ENCODE assay signal across 22 cellular contexts in genomic region chr14:35766700-35767082, GRCh38. TPM values are rescaled to one million over a fixed set of nuclear protein-coding genes. Genes with fewer than 3 reads are reported as not detected.
DNase-seq lines count a peak whose midpoint lies in the region; ATAC-seq and TF ChIP-seq lines count a peak whose summit lies in the region.
"Had no signal": no experiment of that assay in that cellular context is flagged by ENCODE, and none has a peak within 500 bp of the region (broad histone marks: within the 10 kb centered on the region; RNA-seq: fewer than 3 reads in every experiment).

No MANE protein-coding gene starts in this region.

- H3K27ac ChIP-seq in IMR-90 (ENCODE audit: insufficient read depth, low read length): no peak overlapping the region
- H3K27ac ChIP-seq: brain microvascular endothelial cell, suprapubic skin, uterus had no signal

- H3K4me1 Mint-ChIP-seq in activated naive CD4-positive, alpha-beta T cell treated with anti-CD3 and anti-CD28 coated beads, Interleukin-2, amount 10 ng/mL, durations not matched to agents 7 days and 5 days: peaks cover 28% of the 10 kb centered on the region
- H3K4me1 Mint-ChIP-seq in activated naive CD8-positive, alpha-beta T cell treated with anti-CD3 and anti-CD28 coated beads, Interleukin-2, amount 10 ng/mL, durations not matched to agents 7 days and 5 days: peaks cover 16% of the 10 kb centered on the region
- peaks cover 23% of the 10 kb centered on the region for H3K4me1 Mint-ChIP-seq in stimulated activated naive CD8-positive, alpha-beta T cell treated with anti-CD3 and anti-CD28 coated beads, Interleukin-15, amount 100 ng/mL, for 72 hours
- H3K4me1 Mint-ChIP-seq: nephron progenitor cell had no signal

- H3K27me3 Mint-ChIP-seq in activated naive CD4-positive, alpha-beta T cell treated with anti-CD3 and anti-CD28 coated beads, Interleukin-2, amount 10 ng/mL, durations not matched to agents 7 days and 5 days: no peaks in the 10 kb centered on the region
- no peaks in the 10 kb centered on the region for H3K27me3 Mint-ChIP-seq in activated naive CD8-positive, alpha-beta T cell treated with anti-CD3 and anti-CD28 coated beads, Interleukin-2, amount 10 ng/mL, durations not matched to agents 7 days and 5 days
- H3K27me3 Mint-ChIP-seq in stimulated activated naive CD8-positive, alpha-beta T cell treated with anti-CD3 and anti-CD28 coated beads, Interleukin-15, amount 100 ng/mL, for 72 hours: no peaks in the 10 kb centered on the region

- H3K79me1 ChIP-seq in IMR-90 (ENCODE audit: low read depth in 1 of 2, low read length in 2 of 2): no peaks in the 10 kb centered on the region

- H3K18ac ChIP-seq in IMR-90 (ENCODE audit: low read depth, low read length): no peak overlapping the region

- TF ChIP-seq RAD21 in IMR-90 (IDR thresholded peaks at IDR 0.05; ENCODE audit: low read length): no peak

- no peak overlapping the region for H2BK120ac ChIP-seq in IMR-90 (ENCODE audit: low read depth, low read length)

- H3K27me3 ChIP-seq in IMR-90 (ENCODE audit: control insufficient read depth, insufficient read depth, low read length): no peaks in the 10 kb centered on the region
- H3K27me3 ChIP-seq: brain microvascular endothelial cell, suprapubic skin, uterus had no signal

- H3K9ac ChIP-seq in IMR-90 (ENCODE audit: low read depth, low read length): no peak overlapping the region

- H3K4me2 ChIP-seq in IMR-90 (ENCODE audit: low read depth, low read length): no peak overlapping the region

- no peaks in the 10 kb centered on the region for H3K9me3 Mint-ChIP-seq in activated naive CD4-positive, alpha-beta T cell treated with anti-CD3 and anti-CD28 coated beads, Interleukin-2, amount 10 ng/mL, durations not matched to agents 7 days and 5 days
- no peaks in the 10 kb centered on the region for H3K9me3 Mint-ChIP-seq in activated naive CD8-positive, alpha-beta T cell treated with anti-CD3 and anti-CD28 coated beads, Interleukin-2, amount 10 ng/mL, durations not matched to agents 7 days and 5 days
- H3K9me3 Mint-ChIP-seq in stimulated activated naive CD8-positive, alpha-beta T cell treated with anti-CD3 and anti-CD28 coated beads, Interleukin-15, amount 100 ng/mL, for 72 hours: no peaks in the 10 kb centered on the region
- H3K9me3 Mint-ChIP-seq: nephron progenitor cell had no signal

- H3K36me3 Mint-ChIP-seq in activated naive CD4-positive, alpha-beta T cell treated with anti-CD3 and anti-CD28 coated beads, Interleukin-2, amount 10 ng/mL, durations not matched to agents 7 days and 5 days: peaks cover 18% of the 10 kb centered on the region
- peaks cover 10% of the 10 kb centered on the region for H3K36me3 Mint-ChIP-seq in activated naive CD8-positive, alpha-beta T cell treated with anti-CD3 and anti-CD28 coated beads, Interleukin-2, amount 10 ng/mL, durations not matched to agents 7 days and 5 days

- BruUV-seq in IMR-90 (replicated peaks; lab: Mats Ljungman, UMichigan): no TSS peak

- TF ChIP-seq POLR2A in IMR-90 (IDR thresholded peaks at IDR 0.05; ENCODE audit: low read depth, low read length): no peak

- H3K4me1 ChIP-seq in IMR-90 (ENCODE audit: control insufficient read depth, insufficient read depth, low read length): no peaks in the 10 kb centered on the region
- H3K4me1 ChIP-seq: suprapubic skin, uterus had no signal

- H3K14ac ChIP-seq in IMR-90 (replicated peaks; ENCODE audit: low read depth, low read length): no peak overlapping the region

- no peak overlapping the region for H2BK15ac ChIP-seq in IMR-90 (ENCODE audit: low read depth, low read length)

- in situ Hi-C loops in IMR-90 (cut with MboI; ENCODE audit: low sequenced_read_pairs): no loop called here

- H4K8ac ChIP-seq in IMR-90 (ENCODE audit: low read depth in 2 of 2, low read length in 2 of 2): no peak overlapping the region

- no peak for ATAC-seq in IMR-90 (ENCODE audit: low read depth)
- peak; percentile 97 for ATAC-seq in activated naive CD8-positive, alpha-beta T cell treated with anti-CD3 and anti-CD28 coated beads, Interleukin-2, amount 10 ng/mL, durations not matched to agents 7 days and 5 days (ENCODE audit: low read depth)
- ATAC-seq in stimulated activated naive CD8-positive, alpha-beta T cell treated with anti-CD3 and anti-CD28 coated beads, Interleukin-15, amount 100 ng/mL, for 72 hours: peak; percentile 99
- ATAC-seq: sciatic nerve had no signal

- H3K23ac ChIP-seq in IMR-90 (ENCODE audit: low read depth, low read length): no peak overlapping the region

- no peaks in the 10 kb centered on the region for H3K9me3 ChIP-seq in IMR-90 (ENCODE audit: control insufficient read depth, insufficient read depth, low read length)
- H3K9me3 ChIP-seq: suprapubic skin, uterus had no signal

- no peak overlapping the region for H4K91ac ChIP-seq in IMR-90 (ENCODE audit: insufficient read depth, low read depth, low read length)

- H3K56ac ChIP-seq in IMR-90 (ENCODE audit: extremely low read depth, insufficient read depth, low read length): no peak overlapping the region

- peak overlapping the region; percentile 82 for H3K27ac Mint-ChIP-seq in activated naive CD4-positive, alpha-beta T cell treated with anti-CD3 and anti-CD28 coated beads, Interleukin-2, amount 10 ng/mL, durations not matched to agents 7 days and 5 days
- H3K27ac Mint-ChIP-seq in activated naive CD8-positive, alpha-beta T cell treated with anti-CD3 and anti-CD28 coated beads, Interleukin-2, amount 10 ng/mL, durations not matched to agents 7 days and 5 days: peak overlapping the region; percentile 28
- peak overlapping the region; percentile 19 to 46 for H3K27ac Mint-ChIP-seq in stimulated activated naive CD8-positive, alpha-beta T cell treated with anti-CD3 and anti-CD28 coated beads, Interleukin-15, amount 100 ng/mL, for 72 hours
- H3K27ac Mint-ChIP-seq: nephron progenitor cell had no signal

- H3K36me3 ChIP-seq in IMR-90 (ENCODE audit: control insufficient read depth, insufficient read depth, low read length): no peaks in the 10 kb centered on the region; the same call in 1 of the 2 replicates
- H3K36me3 ChIP-seq: brain microvascular endothelial cell, uterus had no signal

- no peak overlapping the region for H2BK5ac ChIP-seq in IMR-90 (ENCODE audit: low read depth, low read length, poor library complexity, severe bottlenecking)

- no peak overlapping the region for H3K4me3 Mint-ChIP-seq in activated naive CD4-positive, alpha-beta T cell treated with anti-CD3 and anti-CD28 coated beads, Interleukin-2, amount 10 ng/mL, durations not matched to agents 7 days and 5 days
- peak overlapping the region; percentile 42 for H3K4me3 Mint-ChIP-seq in activated naive CD8-positive, alpha-beta T cell treated with anti-CD3 and anti-CD28 coated beads, Interleukin-2, amount 10 ng/mL, durations not matched to agents 7 days and 5 days
- H3K4me3 Mint-ChIP-seq in stimulated activated naive CD8-positive, alpha-beta T cell treated with anti-CD3 and anti-CD28 coated beads, Interleukin-15, amount 100 ng/mL, for 72 hours: no peak overlapping the region
- H3K4me3 Mint-ChIP-seq: nephron progenitor cell had no signal

- no peak overlapping the region for H3K4me3 ChIP-seq in IMR-90 (ENCODE audit: insufficient read depth, low read depth, low read length)
- H3K4me3 ChIP-seq: suprapubic skin, uterus had no signal

- intact Hi-C loops in IMR-90 (cut with micrococcal nuclease): no loop called here

- no peak overlapping the region for H2AK5ac ChIP-seq in IMR-90 (ENCODE audit: low read depth, low read length)

- peak; percentile 45 for DNase-seq in activated naive CD4-positive, alpha-beta T cell treated with anti-CD3 and anti-CD28 coated beads, Interleukin-2, amount 10 ng/mL, durations not matched to agents 7 days and 5 days
- no peak for DNase-seq in activated naive CD4-positive, alpha-beta T cell (lab: John Stamatoyannopoulos, UW)
- DNase-seq in IMR-90 (peak; percentile 1), GM10266 (ENCODE audit: extremely low spot score) (no peak), A172 (ENCODE audit: low spot score) (no peak)
- DNase-seq in activated naive CD8-positive, alpha-beta T cell treated with anti-CD3 and anti-CD28 coated beads, Interleukin-2, amount 10 ng/mL, durations not matched to agents 7 days and 5 days: no peak
- DNase-seq in stimulated activated naive CD8-positive, alpha-beta T cell treated with anti-CD3 and anti-CD28 coated beads, Interleukin-15, amount 100 ng/mL, for 72 hours: peak in 1 of 2 donors; percentile 39
- DNase-seq: brain microvascular endothelial cell; effector CD4-positive, alpha-beta T cell; erythroblast; foreskin melanocyte; Kasumi-1; NCI-H1092 treated with DMSO at 0.1 percent for 48 hours; NCI-H2029 treated with DMSO at 0.1 percent for 48 hours; nephron progenitor cell; OCI-M1; Right ventricle myocardium superior; stimulated activated CD4-positive, alpha-beta T cell treated with anti-CD3 and anti-CD28 coated beads, Interleukin-15, amount 100 ng/mL, for 24 hours; SW 1271; uterus had no signal

- 100% methylated on average over 2 of the region's 2 CpGs; no CpG with 5 or more reads in 1 of the 2 experiments for WGBS in IMR-90 (ENCODE audit: extremely low coverage in 2 of 2, insufficient read length in 1 of 2), 2 experiments

- dilution Hi-C loops in IMR-90 (cut with HindIII; ENCODE audit: low sequenced_read_pairs, unreplicated experiment): no loop called here

- H2BK20ac ChIP-seq in IMR-90 (ENCODE audit: low read depth, low read length): no peak overlapping the region

- POLR2A ChIA-PET in IMR-90 (lab: Charles Lee; ENCODE audit: unreplicated experiment): interaction anchor here (0.6 kb wide), 1 partner anchor 18 kb away, joined by 3 read pairs; no protein-coding TSS in a partner anchor
- POLR2A ChIA-PET in activated naive CD8-positive, alpha-beta T cell treated with anti-CD3 and anti-CD28 coated beads, Interleukin-2, amount 10 ng/mL, durations not matched to agents 7 days and 5 days (lab: Charles Lee): no interaction called here

- TF ChIP-seq CTCF in IMR-90 (conservative IDR thresholded peaks at IDR 0.05; ENCODE audit: low read depth, low read length) (no peak), GM10266 (IDR thresholded peaks at IDR 0.05; ENCODE audit: control insufficient read depth, insufficient read depth, low read depth, missing control alignments) (no peak)

- H2AK9ac ChIP-seq in IMR-90 (replicated peaks; ENCODE audit: low read depth, low read length, poor library complexity): no peak overlapping the region

- no peak overlapping the region for H4K5ac ChIP-seq in IMR-90 (ENCODE audit: low read depth, low read length)

- H2AFZ ChIP-seq in IMR-90 (replicated peaks; ENCODE audit: low read length, poor library complexity): no peak overlapping the region

- no peaks in the 10 kb centered on the region for H4K20me1 ChIP-seq in IMR-90 (ENCODE audit: insufficient read depth, low read length)

- no peak overlapping the region for H3K4ac ChIP-seq in IMR-90 (ENCODE audit: low read depth, low read length)

- CTCF ChIA-PET in activated naive CD4-positive, alpha-beta T cell treated with anti-CD3 and anti-CD28 coated beads, Interleukin-2, amount 10 ng/mL, durations not matched to agents 7 days and 5 days (lab: Charles Lee): no interaction called here
- CTCF ChIA-PET in IMR-90 (lab: Yijun Ruan, JAX): no interaction called here

- no peaks in the 10 kb centered on the region; the same call in 1 of the 2 replicates for H3K9me1 ChIP-seq in IMR-90 (ENCODE audit: insufficient read depth, low read length)

RNA-seq across cellular contexts. Expression of gene RALGAPA1, which starts 42.4 kb away (rescaled TPM):
- 22.5 and 25.6 TPM in 2 replicates for total RNA-seq in IMR-90 (2012; rRNA removed)
- polyA plus RNA-seq in IMR-90 (2012; rRNA removed): 3.4 and 5.1 TPM in 2 replicates
- 0.82 and 0.96 TPM in 2 replicates for polyA plus RNA-seq in IMR-90 (2012; cell fraction: cytosol; rRNA removed)
- polyA plus RNA-seq in IMR-90 (2012; cell fraction: nucleus; rRNA removed; ENCODE audit: low replicate concordance): 1.9 and 16.0 TPM in 2 replicates
- 10 to 100 TPM; 49.7 to 50.1 TPM for total RNA-seq in activated naive CD8-positive, alpha-beta T cell treated with anti-CD3 and anti-CD28 coated beads, Interleukin-2, amount 10 ng/mL, durations not matched to agents 7 days and 5 days
- 15.8 and 15.9 TPM in 2 replicates for total RNA-seq in A172 (2014; rRNA removed; shearing (Covaris generic))

RNA-seq across cellular contexts. Expression of gene BRMS1L, which starts 59.4 kb away (rescaled TPM):
- 1.8 and 5.0 TPM in 2 replicates for total RNA-seq in IMR-90 (2012; rRNA removed)
- polyA plus RNA-seq in IMR-90 (2012; rRNA removed): 3.2 and 6.2 TPM in 2 replicates
- 0.96 and 7.3 TPM in 2 replicates for polyA plus RNA-seq in IMR-90 (2012; cell fraction: cytosol; rRNA removed)
- 0.29 and 21.1 TPM in 2 replicates for polyA plus RNA-seq in IMR-90 (2012; cell fraction: nucleus; rRNA removed; ENCODE audit: low replicate concordance)
- total RNA-seq in activated naive CD8-positive, alpha-beta T cell treated with anti-CD3 and anti-CD28 coated beads, Interleukin-2, amount 10 ng/mL, durations not matched to agents 7 days and 5 days: 1 to 10 TPM; 5.0 to 7.8 TPM
- 4.1 and 5.1 TPM in 2 replicates for total RNA-seq in A172 (2014; rRNA removed; shearing (Covaris generic))

Comparison
In these comparisons a context has a peak if more than half of its experiments do, and no peak if none do; other contexts are left out.
1. DNase-seq: peak in activated naive CD4-positive, alpha-beta T cell treated with anti-CD3 and anti-CD28 coated beads, Interleukin-2, amount 10 ng/mL, durations not matched to agents 7 days and 5 days (single experiment) and IMR-90 (single experiment); none in activated naive CD4-positive, alpha-beta T cell (0 of 4), activated naive CD8-positive, alpha-beta T cell treated with anti-CD3 and anti-CD28 coated beads, Interleukin-2, amount 10 ng/mL, durations not matched to agents 7 days and 5 days (single experiment), GM10266 (single experiment) and A172 (single experiment).
2. H3K27ac Mint-ChIP-seq: peak in every context shown above with its lines; median percentile 82 in activated naive CD4-positive, alpha-beta T cell treated with anti-CD3 and anti-CD28 coated beads, Interleukin-2, amount 10 ng/mL, durations not matched to agents 7 days and 5 days; 32 in stimulated activated naive CD8-positive, alpha-beta T cell treated with anti-CD3 and anti-CD28 coated beads, Interleukin-15, amount 100 ng/mL, for 72 hours; 28 in activated naive CD8-positive, alpha-beta T cell treated with anti-CD3 and anti-CD28 coated beads, Interleukin-2, amount 10 ng/mL, durations not matched to agents 7 days and 5 days.